In the genomic region with DNA sequence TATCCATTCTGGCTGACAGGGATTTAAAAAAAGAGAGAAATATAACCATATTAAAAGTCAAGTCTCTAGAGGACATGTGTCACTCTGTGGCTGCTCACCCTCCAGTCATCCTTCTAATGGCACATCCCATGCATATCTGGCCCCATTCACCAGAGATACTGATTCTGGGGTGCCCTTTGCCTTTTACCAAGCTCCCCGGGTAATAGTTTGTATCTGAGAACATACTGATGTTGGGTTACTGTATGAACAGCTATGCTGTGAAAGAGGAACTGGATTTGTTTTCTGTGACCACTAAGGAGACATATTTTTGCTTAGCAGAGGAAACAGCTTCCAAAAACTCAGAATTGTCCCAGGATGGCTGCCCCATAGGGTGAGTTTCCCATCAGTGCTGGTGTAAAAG, we compare ENCODE assay signal across 24 cellular contexts. TPM values are rescaled to one million over a fixed set of nuclear protein-coding genes. Genes with fewer than 3 reads are reported as not detected.
DNase-seq lines count a peak whose midpoint lies in the region; TF ChIP-seq lines count a peak whose summit lies in the region.
"Had no signal": no experiment of that assay in that cellular context is flagged by ENCODE, and none has a peak within 500 bp of the region (broad histone marks: within the 10 kb centered on the region; RNA-seq: fewer than 3 reads in every experiment).

No MANE protein-coding gene starts in this region.

- no peaks in the 10 kb centered on the region for H3K9me3 Mint-ChIP-seq in mesothelial cell of epicardium
- H3K9me3 Mint-ChIP-seq: activated B cell treated with CpG ODN at 0.5 μM for 24 hours; activated naive CD4-positive, alpha-beta T cell treated with anti-CD3 and anti-CD28 coated beads for 36 hours; natural killer cell had no signal

- H3K27ac Mint-ChIP-seq in mesothelial cell of epicardium, result peak overlapping the region; percentile 25
- H3K27ac Mint-ChIP-seq: activated B cell treated with CpG ODN at 0.5 μM for 24 hours; activated naive CD4-positive, alpha-beta T cell treated with anti-CD3 and anti-CD28 coated beads for 36 hours; natural killer cell had no signal

- H3K27me3 Mint-ChIP-seq in mesothelial cell of epicardium (ENCODE audit: low read depth), result no peaks in the 10 kb centered on the region
- H3K27me3 Mint-ChIP-seq: activated B cell treated with CpG ODN at 0.5 μM for 24 hours had no signal

- H4K20me1 ChIP-seq in DOHH2 (ENCODE audit: control insufficient read depth, insufficient read depth, low read depth, low read length), result no peaks in the 10 kb centered on the region
- H4K20me1 ChIP-seq in OCI-LY3 (ENCODE audit: insufficient read depth, low read length), result no peaks in the 10 kb centered on the region

- in situ Hi-C loops in KBM-7 (cut with MboI; ENCODE audit: low pct_unique_long_range_greater_than_20kb, low sequenced_read_pairs), result no loop called here

- no peak for TF ChIP-seq CTCF in DOHH2 (IDR thresholded peaks at IDR 0.05; ENCODE audit: low read depth, low read length, poor library complexity, severe bottlenecking)
- no peak for TF ChIP-seq CTCF in OCI-LY3 (IDR thresholded peaks at IDR 0.05; ENCODE audit: low read depth, low read length)
- TF ChIP-seq CTCF in mesothelial cell of epicardium (IDR thresholded peaks at IDR 0.05; ENCODE audit: unreplicated experiment), result no peak

- no peak overlapping the region for H3K9ac ChIP-seq in OCI-LY3 (ENCODE audit: low read length)

- H3K79me2 ChIP-seq in DOHH2 (ENCODE audit: control insufficient read depth, low read length), result no peaks in the 10 kb centered on the region
- H3K79me2 ChIP-seq in OCI-LY3 (ENCODE audit: low read length), result no peaks in the 10 kb centered on the region

- H3K27me3 ChIP-seq in DOHH2 (ENCODE audit: control insufficient read depth, low read length) (no peaks in the 10 kb centered on the region), OCI-LY3 (ENCODE audit: low read depth, low read length) (no peaks in the 10 kb centered on the region)
- H3K27me3 ChIP-seq: brain microvascular endothelial cell, stomach, tibial artery had no signal

- H2AFZ ChIP-seq in OCI-LY3 (ENCODE audit: low read depth, low read length), result no peak overlapping the region
- H2AFZ ChIP-seq: PC-9 had no signal

- H3K4me3 ChIP-seq in DOHH2 (ENCODE audit: low read length), result no peak overlapping the region
- no peak overlapping the region for H3K4me3 ChIP-seq in OCI-LY3 (ENCODE audit: low read length)
- H3K4me3 ChIP-seq: left ventricle myocardium inferior, PC-9, stomach, tibial artery had no signal

- no peaks in the 10 kb centered on the region for H3K9me2 ChIP-seq in DOHH2 (replicated peaks; ENCODE audit: control insufficient read depth, low read length)

- H3K4me1 ChIP-seq in DOHH2 (ENCODE audit: control insufficient read depth, low read length) (peaks cover 7% of the 10 kb centered on the region), OCI-LY3 (ENCODE audit: low read length) (peaks cover 8% of the 10 kb centered on the region)
- H3K4me1 ChIP-seq: left ventricle myocardium inferior, tibial artery had no signal

- H3K27ac ChIP-seq in DOHH2 (ENCODE audit: low read depth, low read length) (no peak overlapping the region), OCI-LY3 (ENCODE audit: low read length) (no peak overlapping the region)
- H3K27ac ChIP-seq: brain microvascular endothelial cell, left ventricle myocardium inferior, PC-9, stomach, tibial artery had no signal

- H3K36me3 Mint-ChIP-seq in mesothelial cell of epicardium, result peaks cover 19% of the 10 kb centered on the region
- H3K36me3 Mint-ChIP-seq: natural killer cell had no signal

- DNase-seq in KBM-7 (peak; percentile 57), mesothelial cell of epicardium (ENCODE audit: low spot score in 2 of 2, unreplicated experiment in 2 of 2) (no peak), NCI-H146 (lab: John Stamatoyannopoulos, UW) (no peak), HUDEP-2 (lab: John Stamatoyannopoulos, UW; ENCODE audit: unreplicated experiment in 76 of 76) (no peak)
- no peak for DNase-seq in activated effector memory CD4-positive, alpha-beta T cell treated with anti-CD3 and anti-CD28 coated beads, Interleukin-2, amount 50 U/mL, for 16 hours
- DNase-seq: ACHN; activated B cell treated with CpG ODN at 0.5 μM for 24 hours; activated CD4-positive, alpha-beta T cell treated with anti-CD3 and anti-CD28 coated beads, Interleukin-2, amount 50 U/mL, for 48 hours; activated naive CD4-positive, alpha-beta T cell treated with anti-CD3 and anti-CD28 coated beads for 36 hours; brain microvascular endothelial cell; DMS153; GDM1; left ventricle myocardium inferior; midbrain; natural killer cell; NCI-H1105; NCI-H2029 treated with DMSO at 0.1 percent for 48 hours; NCI-H2227 treated with DMSO at 0.1 percent for 48 hours; PC-9; stimulated activated CD8-positive, alpha-beta memory T cell treated with anti-CD3 and anti-CD28 coated beads, Interleukin-4, amount 100 ng/mL, for 48 hours; stomach; tibial artery had no signal

- H3K4me2 ChIP-seq in DOHH2 (ENCODE audit: low read length), result peak overlapping the region; percentile 41; the same call in 1 of the 2 replicates
- H3K4me2 ChIP-seq in OCI-LY3 (ENCODE audit: low read length), result 0 out of 2 replicates have a peak overlapping the region, but pooled peaks have one; percentile 0
- H3K4me2 ChIP-seq: PC-9 had no signal

- H3K9me3 ChIP-seq in DOHH2 (ENCODE audit: control insufficient read depth, insufficient read depth, low read length) (no peaks in the 10 kb centered on the region), OCI-LY3 (ENCODE audit: insufficient read depth, low read length) (no peaks in the 10 kb centered on the region)
- H3K9me3 ChIP-seq: left ventricle myocardium inferior, stomach, tibial artery had no signal

- H3K36me3 ChIP-seq in DOHH2 (ENCODE audit: control insufficient read depth, low read length) (no peaks in the 10 kb centered on the region), OCI-LY3 (replicated peaks; ENCODE audit: low read depth, low read length) (no peaks in the 10 kb centered on the region)
- H3K36me3 ChIP-seq: brain microvascular endothelial cell, left ventricle myocardium inferior, stomach, tibial artery had no signal

- no peaks in the 10 kb centered on the region for H3F3A ChIP-seq in DOHH2 (ENCODE audit: control insufficient read depth, insufficient read depth)

- no peak overlapping the region for H3K4me3 Mint-ChIP-seq in mesothelial cell of epicardium
- H3K4me3 Mint-ChIP-seq: activated B cell treated with CpG ODN at 0.5 μM for 24 hours; activated naive CD4-positive, alpha-beta T cell treated with anti-CD3 and anti-CD28 coated beads for 36 hours; natural killer cell had no signal

- H3K4me1 Mint-ChIP-seq in mesothelial cell of epicardium, result peaks cover 18% of the 10 kb centered on the region
- H3K4me1 Mint-ChIP-seq: natural killer cell had no signal

RNA-seq across cellular contexts. Expression of a gene that starts 56.0 kb away (rescaled TPM):
- total RNA-seq in mesothelial cell of epicardium, result 225 to 236 TPM (median 233 TPM) in 3 replicates
